8 cellular contexts compared by ENCODE assay signal in the genomic region with DNA sequence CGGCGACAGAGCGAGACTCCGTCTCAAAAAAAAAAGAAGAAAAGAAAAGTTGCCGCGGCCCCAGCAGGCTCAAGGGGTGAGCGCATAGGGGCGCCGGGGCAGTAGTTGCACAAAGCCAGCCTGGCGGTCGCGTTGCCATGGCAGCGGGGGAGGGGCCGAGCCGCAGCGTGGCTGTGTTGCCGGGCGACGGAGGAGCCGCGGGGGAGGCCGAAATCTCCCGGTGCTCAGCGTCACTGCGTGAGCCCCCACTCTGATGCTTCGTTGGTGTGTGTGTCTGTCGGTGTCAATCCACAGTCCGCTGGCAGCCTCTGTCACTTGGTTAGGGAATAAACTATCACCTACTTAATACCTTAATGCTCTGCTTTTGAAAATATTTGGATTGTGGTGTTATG.
A peak's percentile ranks its signal among the peaks of the same experiment; 100 is the strongest.
DNase-seq lines count a peak whose midpoint lies in the region; ATAC-seq and TF ChIP-seq lines count a peak whose summit lies in the region.

No MANE protein-coding gene starts in this region.

- no peak overlapping the region; the same call in 1 of the 2 replicates for H3K27ac ChIP-seq in IMR-90 (ENCODE audit: insufficient read depth, low read length)
- H3K27ac ChIP-seq in adrenal gland, result peak overlapping the region in 2 of 5 donors; percentile 61 to 69
- H3K27ac ChIP-seq in left ventricle myocardium inferior (replicated peaks), result peak overlapping the region; percentile 64
- H3K27ac ChIP-seq in transverse colon, result peak overlapping the region; percentile 37 to 72 (median 57)

- H3K9me3 ChIP-seq in IMR-90 (ENCODE audit: control insufficient read depth, insufficient read depth, low read length) (no peaks in the 10 kb centered on the region), adrenal gland (replicated peaks in 1 of 3) (no peaks in the 10 kb centered on the region), left ventricle myocardium inferior (replicated peaks) (no peaks in the 10 kb centered on the region), transverse colon (no peaks in the 10 kb centered on the region)

- CTCF ChIA-PET in IMR-90 (lab: Yijun Ruan, JAX), result interaction anchor here (1.3 kb wide), 1 partner anchor 20 kb away, joined by 6 read pairs; no protein-coding TSS in a partner anchor

- no peaks in the 10 kb centered on the region for H4K20me1 ChIP-seq in IMR-90 (ENCODE audit: insufficient read depth, low read length)

- H3K4me1 ChIP-seq in IMR-90 (ENCODE audit: control insufficient read depth, insufficient read depth, low read length), result no peaks in the 10 kb centered on the region
- peaks cover 7 to 10% of the 10 kb centered on the region in 2 donors for H3K4me1 ChIP-seq in adrenal gland (replicated peaks in 1 of 2)
- peaks cover 20% of the 10 kb centered on the region for H3K4me1 ChIP-seq in left ventricle myocardium inferior
- peaks cover 7 to 22% (median 15%) of the 10 kb centered on the region in 4 donors for H3K4me1 ChIP-seq in transverse colon

- H3K4me3 ChIP-seq in IMR-90 (ENCODE audit: insufficient read depth, low read depth, low read length) (peak overlapping the region; percentile 68), adrenal gland (peak overlapping the region in 2 of 4 donors; percentile 18 to 65), left ventricle myocardium inferior (peak overlapping the region; percentile 72), transverse colon (peak overlapping the region in 3 of 4 donors; percentile 25 to 49 (median 43))

- no peak overlapping the region for H4K91ac ChIP-seq in IMR-90 (ENCODE audit: insufficient read depth, low read depth, low read length)

- H3K4ac ChIP-seq in IMR-90 (ENCODE audit: low read depth, low read length), result no peak overlapping the region

- peak overlapping the region in 1 of 2 experiments; percentile 48; a peak in 1 of 4 replicates for H4K8ac ChIP-seq in IMR-90 (ENCODE audit: low read depth in 2 of 2, low read length in 2 of 2)

- intact Hi-C loops in IMR-90 (cut with micrococcal nuclease), result no loop called here
- intact Hi-C loops in adrenal gland (cut with DNase I), result no loop called here
- intact Hi-C loops in left ventricle myocardium inferior (cut with micrococcal nuclease), result no loop called here
- intact Hi-C loops in transverse colon (cut with DNase I; ENCODE audit: low total_unique reads), result no loop called here

- no peak overlapping the region for H2AK5ac ChIP-seq in IMR-90 (ENCODE audit: low read depth, low read length)

- no peak overlapping the region for H2AK9ac ChIP-seq in IMR-90 (replicated peaks; ENCODE audit: low read depth, low read length, poor library complexity)

- peak overlapping the region; percentile 58 for H3K9ac ChIP-seq in IMR-90 (ENCODE audit: low read depth, low read length)

- in situ Hi-C loops in IMR-90 (cut with MboI; ENCODE audit: low sequenced_read_pairs) (no loop called here), transverse colon (cut with MboI; ENCODE audit: low pct_ligation_motif_present in 1 of 4, low pct_unique_long_range_greater_than_20kb in 1 of 4, low sequenced_read_pairs in 3 of 4) (no loop called here)

- no peak overlapping the region for H3K18ac ChIP-seq in IMR-90 (ENCODE audit: low read depth, low read length)

- DNase-seq in DMS114 treated with DMSO at 0.1 percent for 48 hours (lab: John Stamatoyannopoulos, UW; ENCODE audit: unreplicated experiment) (peak; percentile 23), IMR-90 (peak; percentile 82), T follicular helper cell (ENCODE audit: low read depth) (peak; percentile 69), adrenal gland (peak; percentile 65 to 91 (median 77)), left ventricle myocardium inferior (peak; percentile 85), pons (ENCODE audit: low spot score) (peak; percentile 73), transverse colon (peak; percentile 81)

- H3K79me1 ChIP-seq in IMR-90 (ENCODE audit: low read depth in 1 of 2, low read length in 2 of 2), result no peaks in the 10 kb centered on the region

- no peak overlapping the region for H3K56ac ChIP-seq in IMR-90 (ENCODE audit: extremely low read depth, insufficient read depth, low read length)

- H2BK5ac ChIP-seq in IMR-90 (ENCODE audit: low read depth, low read length, poor library complexity, severe bottlenecking), result no peak overlapping the region

- POLR2A ChIA-PET in IMR-90 (lab: Charles Lee; ENCODE audit: unreplicated experiment), result no interaction called here

- no peaks in the 10 kb centered on the region for H3K9me1 ChIP-seq in IMR-90 (ENCODE audit: insufficient read depth, low read length)

- TF ChIP-seq POLR2A in IMR-90 (IDR thresholded peaks at IDR 0.05; ENCODE audit: low read depth, low read length) (peak; percentile 70), adrenal gland (IDR thresholded peaks at IDR 0.05) (no peak), transverse colon (IDR thresholded peaks at IDR 0.05) (no peak)

- H3K14ac ChIP-seq in IMR-90 (replicated peaks; ENCODE audit: low read depth, low read length), result 0 out of 2 replicates have a peak overlapping the region, but pooled peaks have one; percentile 47

- H3K4me2 ChIP-seq in IMR-90 (ENCODE audit: low read depth, low read length), result peak overlapping the region; percentile 96

- no peak for TF ChIP-seq CTCF in IMR-90 (conservative IDR thresholded peaks at IDR 0.05; ENCODE audit: low read depth, low read length)
- TF ChIP-seq CTCF in adrenal gland (IDR thresholded peaks at IDR 0.05), result no peak
- TF ChIP-seq CTCF in left ventricle myocardium inferior (IDR thresholded peaks at IDR 0.05; ENCODE audit: borderline replicate concordance), result no peak
- no peak for TF ChIP-seq CTCF in transverse colon (IDR thresholded peaks at IDR 0.05)

- H2BK15ac ChIP-seq in IMR-90 (ENCODE audit: low read depth, low read length), result peak overlapping the region; percentile 42; the same call in 1 of the 3 replicates

- no peak for TF ChIP-seq RAD21 in IMR-90 (IDR thresholded peaks at IDR 0.05; ENCODE audit: low read length)

- ATAC-seq in GM21576 (IDR thresholded peaks at IDR 0.05; ENCODE audit: unreplicated experiment) (peak; percentile 86), IMR-90 (ENCODE audit: low read depth) (peak; percentile 81)

- dilution Hi-C loops in IMR-90 (cut with HindIII; ENCODE audit: low sequenced_read_pairs, unreplicated experiment), result no loop called here

- H2BK120ac ChIP-seq in IMR-90 (ENCODE audit: low read depth, low read length), result 0 out of 2 replicates have a peak overlapping the region, but pooled peaks have one; percentile 45

- H3K23ac ChIP-seq in IMR-90 (ENCODE audit: low read depth, low read length), result no peak overlapping the region

- peak overlapping the region; percentile 98 for H2AFZ ChIP-seq in IMR-90 (replicated peaks; ENCODE audit: low read length, poor library complexity)

- H3K27me3 ChIP-seq in IMR-90 (ENCODE audit: control insufficient read depth, insufficient read depth, low read length) (no peaks in the 10 kb centered on the region), adrenal gland (no peaks in the 10 kb centered on the region), left ventricle myocardium inferior (ENCODE audit: low read depth) (no peaks in the 10 kb centered on the region), transverse colon (peaks cover 38% of the 10 kb centered on the region)

- H4K5ac ChIP-seq in IMR-90 (ENCODE audit: low read depth, low read length), result no peak overlapping the region

- TF ChIP-seq EP300 in transverse colon (IDR thresholded peaks at IDR 0.05; ENCODE audit: low read depth), result no peak

- WGBS in IMR-90 (ENCODE audit: extremely low coverage in 2 of 2, insufficient read length in 1 of 2), 2 experiments, result 0% methylated on average over 7 of the region's 28 CpGs; no CpG with 5 or more reads in 1 of the 2 experiments
- 1 to 2% (median 2%) methylated on average over 15 to 28 of the region's 28 CpGs for WGBS in adrenal gland, 4 donors
- WGBS in transverse colon (ENCODE audit: low coverage in 1 of 2), 2 donors, result 1% methylated on average over 27 of the region's 28 CpGs; no CpG with 5 or more reads in 1 of the 2 donors

- no peak overlapping the region for H2BK20ac ChIP-seq in IMR-90 (ENCODE audit: low read depth, low read length)

- no TSS peak for BruUV-seq in IMR-90 (replicated peaks; lab: Mats Ljungman, UMichigan)

- no peaks in the 10 kb centered on the region for H3K36me3 ChIP-seq in IMR-90 (ENCODE audit: control insufficient read depth, insufficient read depth, low read length)
- no peaks in the 10 kb centered on the region for H3K36me3 ChIP-seq in adrenal gland (replicated peaks in 1 of 2)
- H3K36me3 ChIP-seq in left ventricle myocardium inferior, result no peaks in the 10 kb centered on the region
- H3K36me3 ChIP-seq in transverse colon, result no peaks in the 10 kb centered on the region

TF ChIP-seq in IMR-90, 13 proteins besides CTCF, POLR2A, EP300 and RAD21:
- peak; percentile 82 for TF ChIP-seq CEBPB (IDR thresholded peaks at IDR 0.05; ENCODE audit: low read depth, low read length)
- TF ChIP-seq MAZ (IDR thresholded peaks at IDR 0.05; ENCODE audit: borderline replicate concordance, low read depth, low read length), result peak; percentile 95
- TF ChIP-seq MXI1 (IDR thresholded peaks at IDR 0.05; ENCODE audit: borderline replicate concordance, low read depth, low read length), result peak; percentile 90
- TF ChIP-seq NFE2L2 (IDR thresholded peaks at IDR 0.05; ENCODE audit: low read depth, low read length), result no peak

Comparison
In these comparisons a context has a peak if more than half of its experiments do, and no peak if none do; other contexts are left out.
1. DNase-seq: peak in every context shown above with its lines; median percentile 85 in left ventricle myocardium inferior; 82 in IMR-90; 81 in transverse colon; 77 in adrenal gland; 73 in pons; 69 in T follicular helper cell; 23 in DMS114 treated with DMSO at 0.1 percent for 48 hours.